In the genomic region with DNA sequence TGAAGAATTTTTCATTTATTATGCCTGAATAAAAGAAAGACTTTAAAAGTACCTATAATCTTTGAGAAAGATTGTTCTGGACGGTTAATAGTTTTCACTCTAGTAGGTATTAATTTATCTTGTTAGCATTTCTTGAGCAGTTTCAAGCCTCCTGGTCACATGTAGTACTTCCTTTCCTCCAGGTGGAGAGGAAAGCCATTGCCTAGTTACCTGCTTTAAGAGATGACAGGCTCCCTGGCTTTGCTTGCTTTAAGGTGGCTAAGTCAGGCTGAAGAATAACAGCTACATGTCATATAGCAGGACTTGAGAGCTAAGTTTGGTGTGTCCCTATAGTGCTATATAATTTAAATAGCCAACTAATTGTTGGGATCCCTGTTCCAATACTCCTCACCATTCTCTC, we compare ENCODE assay signal across 28 cellular contexts.
"Had no signal": no experiment of that assay in that cellular context is flagged by ENCODE, and none has a peak within 500 bp of the region (broad histone marks: within the 10 kb centered on the region; RNA-seq: fewer than 3 reads in every experiment).

No MANE protein-coding gene starts in this region.

- H3K4me1 Mint-ChIP-seq: activated CD4-positive, alpha-beta T cell treated with anti-CD3 and anti-CD28 coated beads, Interleukin-2, amount 10 ng/mL, durations not matched to agents 7 days and 5 days; T-helper 17 cell had no signal

- H3K27me3 ChIP-seq: ascending aorta, body of pancreas, MG63 had no signal

- H3K9me3 Mint-ChIP-seq: activated CD4-positive, alpha-beta memory T cell treated with anti-CD3 and anti-CD28 coated beads for 36 hours; activated CD4-positive, alpha-beta T cell treated with anti-CD3 and anti-CD28 coated beads, Interleukin-2, amount 10 ng/mL, durations not matched to agents 7 days and 5 days; activated naive CD4-positive, alpha-beta T cell treated with anti-CD3 and anti-CD28 coated beads, Interleukin-2, amount 50 U/mL, for 72 hours; activated naive CD8-positive, alpha-beta T cell treated with anti-CD3 and anti-CD28 coated beads, Interleukin-2, amount 50 U/mL, for 24 hours had no signal

- H3K36me3 ChIP-seq: ascending aorta, MG63 had no signal

- H3K27ac Mint-ChIP-seq: activated CD4-positive, alpha-beta memory T cell treated with anti-CD3 and anti-CD28 coated beads for 36 hours; activated CD4-positive, alpha-beta T cell treated with anti-CD3 and anti-CD28 coated beads, Interleukin-2, amount 10 ng/mL, durations not matched to agents 7 days and 5 days; activated naive CD4-positive, alpha-beta T cell treated with anti-CD3 and anti-CD28 coated beads, Interleukin-2, amount 50 U/mL, for 72 hours; activated naive CD8-positive, alpha-beta T cell treated with anti-CD3 and anti-CD28 coated beads, Interleukin-2, amount 50 U/mL, for 24 hours; T-helper 17 cell had no signal

- ATAC-seq: activated naive CD4-positive, alpha-beta T cell treated with anti-CD3 and anti-CD28 coated beads, Interleukin-2, amount 50 U/mL, for 72 hours; activated naive CD8-positive, alpha-beta T cell treated with anti-CD3 and anti-CD28 coated beads, Interleukin-2, amount 50 U/mL, for 24 hours; activated T-cell treated with anti-CD3 and anti-CD28 coated beads, Interleukin-2, amount 50 U/mL, for 4 hours; T-helper 17 cell had no signal

- H3K9me3 ChIP-seq: ascending aorta, body of pancreas, MG63 had no signal

- FAIRE-seq: bronchial epithelial cell, RCC 7860 had no signal

- H3K27me3 Mint-ChIP-seq: activated CD4-positive, alpha-beta memory T cell treated with anti-CD3 and anti-CD28 coated beads for 36 hours; activated CD4-positive, alpha-beta T cell treated with anti-CD3 and anti-CD28 coated beads, Interleukin-2, amount 10 ng/mL, durations not matched to agents 7 days and 5 days; activated naive CD8-positive, alpha-beta T cell treated with anti-CD3 and anti-CD28 coated beads, Interleukin-2, amount 50 U/mL, for 24 hours; T-helper 17 cell had no signal

- H3K4me1 ChIP-seq: ascending aorta had no signal

- H3K27ac ChIP-seq: ascending aorta, body of pancreas had no signal

- H3K4me3 ChIP-seq: ascending aorta, body of pancreas, MG63 had no signal

- H3K4me3 Mint-ChIP-seq: activated CD4-positive, alpha-beta memory T cell treated with anti-CD3 and anti-CD28 coated beads for 36 hours; activated CD4-positive, alpha-beta T cell treated with anti-CD3 and anti-CD28 coated beads, Interleukin-2, amount 10 ng/mL, durations not matched to agents 7 days and 5 days; activated naive CD8-positive, alpha-beta T cell treated with anti-CD3 and anti-CD28 coated beads, Interleukin-2, amount 50 U/mL, for 24 hours; activated T-cell treated with anti-CD3 and anti-CD28 coated beads, Interleukin-2, amount 50 U/mL, for 4 hours; T-helper 17 cell had no signal

- DNase-seq: activated CD4-positive, alpha-beta memory T cell treated with anti-CD3 and anti-CD28 coated beads for 36 hours; activated CD4-positive, alpha-beta T cell treated with anti-CD3 and anti-CD28 coated beads, Interleukin-2, amount 10 ng/mL, durations not matched to agents 7 days and 5 days; activated CD4-positive, CD25-positive, alpha-beta regulatory T cell; activated CD8-positive, alpha-beta memory T cell treated with anti-CD3 and anti-CD28 coated beads for 24 hours; activated effector memory CD4-positive, alpha-beta T cell treated with anti-CD3 and anti-CD28 coated beads, Interleukin-2, amount 50 U/mL, for 16 hours; activated naive CD4-positive, alpha-beta T cell treated with Interleukin-2 at 50 U/mL for 16 hours; activated naive CD8-positive, alpha-beta T cell treated with anti-CD3 and anti-CD28 coated beads, Interleukin-2, amount 50 U/mL, for 24 hours; activated T-cell treated with anti-CD3 and anti-CD28 coated beads, Interleukin-2, amount 50 U/mL, for 4 hours; amniotic stem cell; body of pancreas; central memory CD4-positive, alpha-beta T cell; MG63; MV-4-11; NCI-H1105; NCI-H1436; NCI-H1694 treated with DMSO at 0.1 percent for 48 hours; NCI-H2029 treated with DMSO at 0.1 percent for 48 hours; NCI-H345; NCI-H510A; NCI-H526 treated with DMSO at 0.1 percent for 48 hours; NCI-H82; SHP77 treated with DMSO at 0.1 percent for 48 hours; T-helper 17 cell; T-helper 9 cell had no signal
